Comparison of ENCODE assay signal across 8 cellular contexts in genomic region chr16:25066426-25066746, GRCh38. TPM values are rescaled to one million over a fixed set of nuclear protein-coding genes. Genes with fewer than 3 reads are reported as not detected.
DNase-seq lines count a peak whose midpoint lies in the region; ATAC-seq and TF ChIP-seq lines count a peak whose summit lies in the region.

No MANE protein-coding gene starts in this region.

- H3K4me1 ChIP-seq in gastroesophageal sphincter (peaks cover 0 to 23% (median 6%) of the 10 kb centered on the region in 3 donors), skeletal muscle satellite cell (ENCODE audit: control insufficient read depth, insufficient read depth, low read length) (peaks cover 35% of the 10 kb centered on the region)

- peak overlapping the region; percentile 32 for H3K27ac Mint-ChIP-seq in T-helper 17 cell

- peaks cover 21% of the 10 kb centered on the region for H3K4me1 Mint-ChIP-seq in T-helper 17 cell

- DNase-seq in T-helper 17 cell = no peak
- DNase-seq in NCI-H524 treated with DMSO at 0.1 percent for 48 hours (lab: John Stamatoyannopoulos, UW) = no peak
- DNase-seq in AG08395 (ENCODE audit: low spot score) = no peak

- H3K27ac ChIP-seq in gastroesophageal sphincter = peak overlapping the region; percentile 95 to 99 (median 96)

- peak overlapping the region; percentile 87 for H3K9ac ChIP-seq in skeletal muscle satellite cell (ENCODE audit: low read depth, low read length)

- TF ChIP-seq EP300 in gastroesophageal sphincter (IDR thresholded peaks at IDR 0.05) = no peak

- peak overlapping the region; percentile 89 for H3K4me3 Mint-ChIP-seq in T-helper 17 cell

- TF ChIP-seq POLR2A in gastroesophageal sphincter (IDR thresholded peaks at IDR 0.05) = no peak

- ATAC-seq in GM19397 (IDR thresholded peaks at IDR 0.05; ENCODE audit: unreplicated experiment) = peak; percentile 5
- ATAC-seq in T-helper 17 cell = no peak
- ATAC-seq in gastroesophageal sphincter = no peak
- no peak for ATAC-seq in HG02588 (IDR thresholded peaks at IDR 0.05; ENCODE audit: unreplicated experiment)
- no peak for ATAC-seq in GM18519 (IDR thresholded peaks at IDR 0.05; ENCODE audit: low FRiP score, unreplicated experiment)

- H3K27me3 ChIP-seq in gastroesophageal sphincter (no peaks in the 10 kb centered on the region), skeletal muscle satellite cell (ENCODE audit: control insufficient read depth, insufficient read depth, low read length) (no peaks in the 10 kb centered on the region)

- H3K27me3 Mint-ChIP-seq in T-helper 17 cell = no peaks in the 10 kb centered on the region

- H3K9me3 ChIP-seq in T-helper 17 cell (ENCODE audit: control insufficient read depth, low read length, poor library complexity, severe bottlenecking) = no peaks in the 10 kb centered on the region
- no peaks in the 10 kb centered on the region for H3K9me3 ChIP-seq in gastroesophageal sphincter
- H3K9me3 ChIP-seq in skeletal muscle satellite cell (replicated peaks; ENCODE audit: low read length) = no peaks in the 10 kb centered on the region

- no peak for TF ChIP-seq CTCF in gastroesophageal sphincter (IDR thresholded peaks at IDR 0.05)

- H3K36me3 ChIP-seq in gastroesophageal sphincter (no peaks in the 10 kb centered on the region), skeletal muscle satellite cell (ENCODE audit: insufficient read depth, low read length) (no peaks in the 10 kb centered on the region)

- H3K4me3 ChIP-seq in gastroesophageal sphincter (peak overlapping the region; percentile 92 to 96), skeletal muscle satellite cell (ENCODE audit: low read length) (peak overlapping the region; percentile 77)

- no peaks in the 10 kb centered on the region for H3K36me3 Mint-ChIP-seq in T-helper 17 cell (ENCODE audit: low read depth)

- peak overlapping the region; percentile 76 for H3K4me2 ChIP-seq in skeletal muscle satellite cell (ENCODE audit: low read length)

- no CpG with 5 or more reads among the region's 16 CpGs for WGBS in gastroesophageal sphincter (ENCODE audit: low coverage in 1 of 2), 2 donors

RNA-seq across cellular contexts. Expression of gene LCMT1, which starts 45.2 kb away (rescaled TPM):
- total RNA-seq in T-helper 17 cell (10 to 100 TPM; 34.4 to 43.4 TPM), gastroesophageal sphincter (10 to 100 TPM; 15.1 to 49.3 (median 24.9) TPM)
- total RNA-seq in skeletal muscle satellite cell (2012; rRNA removed) = 21.2 and 22.8 TPM in 2 replicates

RNA-seq across cellular contexts. Expression of gene ARHGAP17, which starts 51.2 kb away (rescaled TPM):
- total RNA-seq in T-helper 17 cell (10 to 100 TPM; 72.3 to 72.7 TPM), gastroesophageal sphincter (10 to 100 TPM; 40.8 to 51.2 (median 46.2) TPM)
- 24.1 and 27.3 TPM in 2 replicates for total RNA-seq in skeletal muscle satellite cell (2012; rRNA removed)
